1 cellular context compared by ENCODE assay signal in genomic region chr7:79977481-79977880, GRCh38.
TF ChIP-seq lines count a peak whose summit lies in the region.

No MANE protein-coding gene starts in this region.

TF ChIP-seq in IMR-90, 13 proteins besides CTCF, POLR2A, EP300 and RAD21:
- TF ChIP-seq USF2 (IDR thresholded peaks at IDR 0.05; ENCODE audit: low read depth, low read length) (no peak), NFE2L2 (IDR thresholded peaks at IDR 0.05; ENCODE audit: low read depth, low read length) (no peak), SMC3 (IDR thresholded peaks at IDR 0.05; ENCODE audit: low read depth, low read length) (no peak), RCOR1 (IDR thresholded peaks at IDR 0.05; ENCODE audit: insufficient replicate concordance, low read length) (no peak), MXI1 (IDR thresholded peaks at IDR 0.05; ENCODE audit: borderline replicate concordance, low read depth, low read length) (no peak), RFX5 (IDR thresholded peaks at IDR 0.05; ENCODE audit: low read depth, low read length) (no peak), MAZ (IDR thresholded peaks at IDR 0.05; ENCODE audit: borderline replicate concordance, low read depth, low read length) (no peak), FOS (IDR thresholded peaks at IDR 0.05; ENCODE audit: low read depth, low read length) (no peak), CHD1 (IDR thresholded peaks at IDR 0.05; ENCODE audit: low read depth, low read length) (no peak), ELK1 (IDR thresholded peaks at IDR 0.05; ENCODE audit: borderline replicate concordance, low read depth, low read length) (no peak), CEBPB (IDR thresholded peaks at IDR 0.05; ENCODE audit: low read depth, low read length) (no peak), MAFK (IDR thresholded peaks at IDR 0.05; ENCODE audit: low read depth, low read length) (no peak), BHLHE40 (IDR thresholded peaks at IDR 0.05; ENCODE audit: low read depth, low read length) (no peak)
